In genomic region chr9:27530915-27531762, GRCh38 we compare ENCODE assay signal across 24 cellular contexts. TPM values are rescaled to one million over a fixed set of nuclear protein-coding genes. Genes with fewer than 3 reads are reported as not detected.
DNase-seq lines count a peak whose midpoint lies in the region; ATAC-seq, FAIRE-seq and TF ChIP-seq lines count a peak whose summit lies in the region.
"Had no signal": no experiment of that assay in that cellular context is flagged by ENCODE, and none has a peak within 500 bp of the region (broad histone marks: within the 10 kb centered on the region; RNA-seq: fewer than 3 reads in every experiment).

No MANE protein-coding gene starts in this region.

- intact Hi-C loops in HepG2 (cut with micrococcal nuclease; ENCODE audit: unreplicated experiment): no loop called here
- intact Hi-C loops in dorsolateral prefrontal cortex (cut with DNase I): no loop called here

- CTCF ChIA-PET in HepG2 (lab: Yijun Ruan, JAX; ENCODE audit: low intra/inter-chr PET ratio, low total read pairs): interaction anchor here (4.8 kb wide), 1 partner anchor 198 kb away, joined by 46 read pairs; no protein-coding TSS in a partner anchor

- no TSS peak for BruUV-seq in HepG2 (replicated peaks; lab: Mats Ljungman, UMichigan)

- H3K4me3 ChIP-seq in liver (ENCODE audit: low read depth in 1 of 3, low read length in 3 of 3): no peak overlapping the region
- no peak overlapping the region for H3K4me3 ChIP-seq in HepG2 (replicated peaks in 1 of 3; ENCODE audit: insufficient read depth in 1 of 3, low read depth in 2 of 3, low read length in 3 of 3)
- H3K4me3 ChIP-seq in dorsolateral prefrontal cortex: no peak overlapping the region
- H3K4me3 ChIP-seq: A549, BLaER1, MG63, PC-9, SJCRH30 had no signal

- no peak overlapping the region for H3K27ac Mint-ChIP-seq in nephron progenitor cell
- no peak overlapping the region for H3K27ac Mint-ChIP-seq in activated T-helper 17 cell treated with anti-CD3 and anti-CD28 coated beads, Interleukin-2, amount 50 U/mL, for 72 hours
- H3K27ac Mint-ChIP-seq: H9 had no signal

- no peak for TF ChIP-seq POLR2A in HepG2 (IDR thresholded peaks at IDR 0.05; ENCODE audit: insufficient read depth in 1 of 2, low read depth in 2 of 2, low read length in 2 of 2)

- H2AFZ ChIP-seq in HepG2 (ENCODE audit: low read length): no peak overlapping the region
- H2AFZ ChIP-seq: PC-9 had no signal

- in situ Hi-C loops in HepG2 (cut with HindIII; ENCODE audit: extremely low pct_ligation_motif_present, low pct_unique_long_range_greater_than_20kb): no loop called here

- peaks cover 59% of the 10 kb centered on the region for H3K4me1 Mint-ChIP-seq in nephron progenitor cell
- H3K4me1 Mint-ChIP-seq in activated T-helper 17 cell treated with anti-CD3 and anti-CD28 coated beads, Interleukin-2, amount 50 U/mL, for 72 hours: peaks cover 4% of the 10 kb centered on the region

- TF ChIP-seq RAD21 in liver (IDR thresholded peaks at IDR 0.05) (no peak), HepG2 (CRISPR knock-in tag; IDR thresholded peaks at IDR 0.05) (no peak)

- TF ChIP-seq CTCF in liver (IDR thresholded peaks at IDR 0.05; ENCODE audit: low read depth, low read length, missing input control): no peak
- TF ChIP-seq CTCF in HepG2 (CRISPR knock-in tag; IDR thresholded peaks at IDR 0.05): no peak
- no peak for TF ChIP-seq CTCF in dorsolateral prefrontal cortex (IDR thresholded peaks at IDR 0.05 in 54 of 56, conservative IDR thresholded peaks at IDR 0.05 in 2 of 56; ENCODE audit: low read depth in 1 of 56, partially characterized antibody in 56 of 56)
- no peak for TF ChIP-seq CTCF in nephron progenitor cell (IDR thresholded peaks at IDR 0.05)
- no peak for TF ChIP-seq CTCF in GM10266 (IDR thresholded peaks at IDR 0.05; ENCODE audit: control insufficient read depth, insufficient read depth, low read depth, missing control alignments)

- H3K4me2 ChIP-seq in HepG2 (ENCODE audit: low read depth, low read length): no peak overlapping the region
- H3K4me2 ChIP-seq: BLaER1, PC-9 had no signal

- H3K9me3 Mint-ChIP-seq in nephron progenitor cell: no peaks in the 10 kb centered on the region
- no peaks in the 10 kb centered on the region for H3K9me3 Mint-ChIP-seq in activated T-helper 17 cell treated with anti-CD3 and anti-CD28 coated beads, Interleukin-2, amount 50 U/mL, for 72 hours
- H3K9me3 Mint-ChIP-seq: CD8-positive, alpha-beta memory T cell; H9 had no signal

- ATAC-seq in HepG2: no peak
- ATAC-seq in activated T-helper 17 cell treated with anti-CD3 and anti-CD28 coated beads, Interleukin-2, amount 50 U/mL, for 72 hours (replicated peaks): no peak
- ATAC-seq: A549 had no signal

- TF ChIP-seq EP300 in HepG2 (IDR thresholded peaks at IDR 0.05; ENCODE audit: low read depth in 2 of 2, low read length in 2 of 2) (no peak), HepG2 (CRISPR knock-in tag; IDR thresholded peaks at IDR 0.05; ENCODE audit: borderline replicate concordance) (no peak)

- H3K36me3 ChIP-seq in liver (ENCODE audit: control insufficient read depth in 4 of 4, insufficient read depth in 3 of 4, low read depth in 1 of 4, low read length in 3 of 4) (peaks cover 0 to 2% (median 0%) of the 10 kb centered on the region in 4 donors), HepG2 (replicated peaks in 1 of 2; ENCODE audit: control insufficient read depth in 1 of 2, insufficient read depth in 2 of 2, low read length in 2 of 2) (no peaks in the 10 kb centered on the region)
- H3K36me3 ChIP-seq: MG63, SJCRH30 had no signal

- H3K79me2 ChIP-seq in HepG2 (ENCODE audit: insufficient read depth, low read length): no peaks in the 10 kb centered on the region

- no peaks in the 10 kb centered on the region for H3K27me3 ChIP-seq in liver (ENCODE audit: control insufficient read depth in 4 of 4, insufficient read depth in 4 of 4, low read length in 3 of 4)
- peaks cover 7 to 26% of the 10 kb centered on the region in 2 experiments; a peak in 3 of 5 replicates for H3K27me3 ChIP-seq in HepG2 (ENCODE audit: control insufficient read depth in 1 of 2, insufficient read depth in 2 of 2, low read length in 2 of 2)
- H3K27me3 ChIP-seq in dorsolateral prefrontal cortex: no peaks in the 10 kb centered on the region
- H3K27me3 ChIP-seq: MG63, SJCRH30 had no signal

- H3K9ac ChIP-seq in liver (ENCODE audit: low read depth in 1 of 2, low read length in 2 of 2) (no peak overlapping the region), HepG2 (ENCODE audit: insufficient read depth, low read depth, low read length) (no peak overlapping the region)
- H3K9ac ChIP-seq: BLaER1 had no signal

- peaks cover 21% of the 10 kb centered on the region for H3K36me3 Mint-ChIP-seq in nephron progenitor cell (ENCODE audit: low read depth)
- no peaks in the 10 kb centered on the region for H3K36me3 Mint-ChIP-seq in activated T-helper 17 cell treated with anti-CD3 and anti-CD28 coated beads, Interleukin-2, amount 50 U/mL, for 72 hours (ENCODE audit: low read depth)

- peaks cover 3 to 23% (median 11%) of the 10 kb centered on the region in 4 donors for H3K4me1 ChIP-seq in liver (ENCODE audit: control insufficient read depth in 4 of 4, insufficient read depth in 4 of 4, low read length in 3 of 4)
- H3K4me1 ChIP-seq in HepG2 (ENCODE audit: insufficient read depth, low read length): peaks cover 11% of the 10 kb centered on the region
- H3K4me1 ChIP-seq: SJCRH30 had no signal

- DNase-seq in HepG2 (ENCODE audit: low spot score) (no peak), dorsolateral prefrontal cortex (no peak), nephron progenitor cell (no peak), GM10266 (ENCODE audit: extremely low spot score) (no peak), NCI-H524 treated with DMSO at 0.1 percent for 48 hours (lab: John Stamatoyannopoulos, UW) (no peak), NCI-H2029 treated with DMSO at 0.1 percent for 48 hours (lab: John Stamatoyannopoulos, UW) (no peak)
- DNase-seq: CD8-positive, alpha-beta memory T cell; H9; IMR-90; Karpas-422; MG63; NCI-H1092 treated with DMSO at 0.1 percent for 48 hours; NCI-H146; NCI-H2081; PC-9; SJCRH30 had no signal

- H4K20me1 ChIP-seq in HepG2 (ENCODE audit: insufficient read depth, low read length): no peaks in the 10 kb centered on the region
- H4K20me1 ChIP-seq: BLaER1 had no signal

- POLR2A ChIA-PET in HepG2 (lab: Yijun Ruan, JAX): no interaction called here

- H3K27ac ChIP-seq in liver (ENCODE audit: low read depth in 1 of 2, low read length in 2 of 2) (no peak overlapping the region), HepG2 (ENCODE audit: extremely low read length, insufficient read depth, low read length) (no peak overlapping the region), dorsolateral prefrontal cortex (peak overlapping the region in 39 of 59 donors; percentile 3 to 97 (median 92))
- H3K27ac ChIP-seq: BLaER1, HL-60, PC-9, SJCRH30 had no signal

- no peaks in the 10 kb centered on the region for H3K9me3 ChIP-seq in liver (ENCODE audit: control insufficient read depth in 4 of 4, low read length in 3 of 4)
- H3K9me3 ChIP-seq in HepG2 (ENCODE audit: low read length): no peaks in the 10 kb centered on the region
- H3K9me3 ChIP-seq: A549, BLaER1, MG63, SJCRH30 had no signal

- peaks cover 3% of the 10 kb centered on the region for H3K27me3 Mint-ChIP-seq in nephron progenitor cell (ENCODE audit: low read depth, poor library complexity)
- peaks cover 5% of the 10 kb centered on the region for H3K27me3 Mint-ChIP-seq in activated T-helper 17 cell treated with anti-CD3 and anti-CD28 coated beads, Interleukin-2, amount 50 U/mL, for 72 hours
- H3K27me3 Mint-ChIP-seq: CD8-positive, alpha-beta memory T cell had no signal

- FAIRE-seq in HepG2 (lab: Jason Lieb, UNC): no peak
- FAIRE-seq: A549, D721Med had no signal

- WGBS in liver: 75% methylated on average over 4 of the region's 4 CpGs
- 25% methylated on average over 4 of the region's 4 CpGs for WGBS in HepG2 (ENCODE audit: low lambda C conversion rate)

- peak overlapping the region; percentile 37 for H3K4me3 Mint-ChIP-seq in nephron progenitor cell
- no peak overlapping the region for H3K4me3 Mint-ChIP-seq in activated T-helper 17 cell treated with anti-CD3 and anti-CD28 coated beads, Interleukin-2, amount 50 U/mL, for 72 hours

RNA-seq across cellular contexts. Expression of gene MOB3B, which starts 1.5 kb away (rescaled TPM):
- total RNA-seq in liver (1 to 10 TPM in 1 of 2 donors, under 1 TPM in 1; 0.79 to 1.1 TPM), HepG2 (2016; rRNA removed; fragmentation: Illumina TruSeq; extraction: Trizol) (0.03 and 0.09 TPM in 2 replicates), dorsolateral prefrontal cortex (10 to 100 TPM in 119 of 120 experiments, 1 to 10 TPM in 1; 9.4 to 62.2 (median 21.0) TPM)
- polyA plus RNA-seq in liver (under 1 TPM; 0.36 to 0.72 TPM), HepG2 (2011; rRNA removed) (0.03 TPM in 2 replicates)
- total RNA-seq in HepG2 (2016; cell fraction: cytosol; rRNA removed; fragmentation: Illumina TruSeq; extraction: Trizol; ENCODE audit: low read depth): not detected in 2 replicates
- total RNA-seq in HepG2 (2016; cell fraction: insoluble cytoplasmic fraction; rRNA removed; fragmentation: Illumina TruSeq; extraction: Trizol): 0.06 TPM in 2 replicates
- total RNA-seq in HepG2 (2016; cell fraction: membrane; rRNA removed; fragmentation: Illumina TruSeq; extraction: Trizol): 0.03 and 0.09 TPM in 2 replicates
- total RNA-seq in HepG2 (2016; cell fraction: nucleus; rRNA removed; fragmentation: Illumina TruSeq; extraction: Trizol): not detected in 2 replicates
- 0.01 and 0.03 TPM in 2 replicates for polyA plus RNA-seq in HepG2 (2011; cell fraction: cytosol; rRNA removed)
- 0.03 and 0.07 TPM in 2 replicates for polyA plus RNA-seq in HepG2 (2011; cell fraction: nucleus; rRNA removed)
- 0.04 and 0.09 TPM in 2 replicates for polyA plus RNA-seq in HepG2 (2012)
- polyA plus RNA-seq in HepG2 (2016; cell fraction: cytosol; fragmentation: Illumina TruSeq; extraction: Trizol; ENCODE audit: low read depth): not detected in 2 replicates
- polyA plus RNA-seq in HepG2 (2016; cell fraction: insoluble cytoplasmic fraction; fragmentation: Illumina TruSeq; extraction: Trizol; ENCODE audit: low read depth): 0.07 and 0.10 TPM in 2 replicates
- 0.03 TPM in 1 of 2 replicates, not detected in the other for polyA plus RNA-seq in HepG2 (2016; cell fraction: membrane; fragmentation: Illumina TruSeq; extraction: Trizol; ENCODE audit: low read depth)
- polyA plus RNA-seq in HepG2 (2016; cell fraction: nucleus; fragmentation: Illumina TruSeq; extraction: Trizol; ENCODE audit: insufficient read depth, low read depth): 0.11 TPM in 1 of 2 replicates, not detected in the other
- polyA minus RNA-seq in HepG2 (2011; rRNA and poly(A)+ RNA removed; ENCODE audit: low replicate concordance): 0.02 and 15.4 TPM in 2 replicates
- polyA minus RNA-seq in HepG2 (2011; cell fraction: cytosol; rRNA and poly(A)+ RNA removed): not detected in 2 replicates
- polyA minus RNA-seq in HepG2 (2011; cell fraction: nucleus; rRNA and poly(A)+ RNA removed): 0.12 TPM in 1 of 2 replicates, not detected in the other
- under 1 TPM; 0.17 to 0.24 TPM for total RNA-seq in activated T-helper 17 cell treated with anti-CD3 and anti-CD28 coated beads, Interleukin-2, amount 50 U/mL, for 72 hours

RNA-seq across cellular contexts. Expression of gene IFNK, which starts 7.0 kb away (rescaled TPM):
- total RNA-seq in liver: not detected
- not detected for polyA plus RNA-seq in liver
- not detected in 2 replicates for total RNA-seq in HepG2 (2016; rRNA removed; fragmentation: Illumina TruSeq; extraction: Trizol)
- total RNA-seq in HepG2 (2016; cell fraction: cytosol; rRNA removed; fragmentation: Illumina TruSeq; extraction: Trizol; ENCODE audit: low read depth): not detected in 2 replicates
- total RNA-seq in HepG2 (2016; cell fraction: insoluble cytoplasmic fraction; rRNA removed; fragmentation: Illumina TruSeq; extraction: Trizol): not detected in 2 replicates
- total RNA-seq in HepG2 (2016; cell fraction: membrane; rRNA removed; fragmentation: Illumina TruSeq; extraction: Trizol): not detected in 2 replicates
- not detected in 2 replicates for total RNA-seq in HepG2 (2016; cell fraction: nucleus; rRNA removed; fragmentation: Illumina TruSeq; extraction: Trizol)
- polyA plus RNA-seq in HepG2 (2011; rRNA removed): not detected in 2 replicates
- not detected in 2 replicates for polyA plus RNA-seq in HepG2 (2011; cell fraction: cytosol; rRNA removed)
- polyA plus RNA-seq in HepG2 (2011; cell fraction: nucleus; rRNA removed): not detected in 2 replicates
- polyA plus RNA-seq in HepG2 (2012): not detected in 2 replicates
- not detected in 2 replicates for polyA plus RNA-seq in HepG2 (2016; cell fraction: cytosol; fragmentation: Illumina TruSeq; extraction: Trizol; ENCODE audit: low read depth)
- not detected in 2 replicates for polyA plus RNA-seq in HepG2 (2016; cell fraction: insoluble cytoplasmic fraction; fragmentation: Illumina TruSeq; extraction: Trizol; ENCODE audit: low read depth)
- not detected in 2 replicates for polyA plus RNA-seq in HepG2 (2016; cell fraction: membrane; fragmentation: Illumina TruSeq; extraction: Trizol; ENCODE audit: low read depth)
- polyA plus RNA-seq in HepG2 (2016; cell fraction: nucleus; fragmentation: Illumina TruSeq; extraction: Trizol; ENCODE audit: insufficient read depth, low read depth): not detected in 2 replicates
- polyA minus RNA-seq in HepG2 (2011; rRNA and poly(A)+ RNA removed; ENCODE audit: low replicate concordance): not detected in 2 replicates
- polyA minus RNA-seq in HepG2 (2011; cell fraction: cytosol; rRNA and poly(A)+ RNA removed): not detected in 2 replicates
- polyA minus RNA-seq in HepG2 (2011; cell fraction: nucleus; rRNA and poly(A)+ RNA removed): not detected in 2 replicates
- not detected for total RNA-seq in dorsolateral prefrontal cortex
- total RNA-seq in activated T-helper 17 cell treated with anti-CD3 and anti-CD28 coated beads, Interleukin-2, amount 50 U/mL, for 72 hours: not detected
- total RNA-seq: CD8-positive, alpha-beta memory T cell; H9; HT1080; IMR-90; NCI-H460; PC-9; SJCRH30 had no signal
- polyA plus RNA-seq: A549; CD8-positive, alpha-beta memory T cell; IMR-90 had no signal

RNA-seq across cellular contexts. Expression of gene C9orf72, which starts 42.1 kb away (rescaled TPM):
- total RNA-seq in liver: 10 to 100 TPM in 1 of 2 donors, 1 to 10 TPM in 1; 8.0 to 14.1 TPM
- polyA plus RNA-seq in liver: 1 to 10 TPM; 2.8 to 9.2 TPM
- 3.1 and 4.5 TPM in 2 replicates for total RNA-seq in HepG2 (2016; rRNA removed; fragmentation: Illumina TruSeq; extraction: Trizol)
- total RNA-seq in HepG2 (2016; cell fraction: cytosol; rRNA removed; fragmentation: Illumina TruSeq; extraction: Trizol; ENCODE audit: low read depth): 0.81 and 0.88 TPM in 2 replicates
- total RNA-seq in HepG2 (2016; cell fraction: insoluble cytoplasmic fraction; rRNA removed; fragmentation: Illumina TruSeq; extraction: Trizol): 3.4 and 4.6 TPM in 2 replicates
- total RNA-seq in HepG2 (2016; cell fraction: membrane; rRNA removed; fragmentation: Illumina TruSeq; extraction: Trizol): 1.3 and 1.7 TPM in 2 replicates
- 8.0 and 9.1 TPM in 2 replicates for total RNA-seq in HepG2 (2016; cell fraction: nucleus; rRNA removed; fragmentation: Illumina TruSeq; extraction: Trizol)
- polyA plus RNA-seq in HepG2 (2011; rRNA removed): 5.2 and 5.9 TPM in 2 replicates
- polyA plus RNA-seq in HepG2 (2011; cell fraction: cytosol; rRNA removed): 0.94 and 2.1 TPM in 2 replicates
- polyA plus RNA-seq in HepG2 (2011; cell fraction: nucleus; rRNA removed): 7.7 and 10.3 TPM in 2 replicates
- 6.4 and 10.0 TPM in 2 replicates for polyA plus RNA-seq in HepG2 (2012)
- 0.33 and 0.44 TPM in 2 replicates for polyA plus RNA-seq in HepG2 (2016; cell fraction: cytosol; fragmentation: Illumina TruSeq; extraction: Trizol; ENCODE audit: low read depth)
- polyA plus RNA-seq in HepG2 (2016; cell fraction: insoluble cytoplasmic fraction; fragmentation: Illumina TruSeq; extraction: Trizol; ENCODE audit: low read depth): 2.7 and 2.9 TPM in 2 replicates
- 0.84 and 1.1 TPM in 2 replicates for polyA plus RNA-seq in HepG2 (2016; cell fraction: membrane; fragmentation: Illumina TruSeq; extraction: Trizol; ENCODE audit: low read depth)
- 7.7 and 8.0 TPM in 2 replicates for polyA plus RNA-seq in HepG2 (2016; cell fraction: nucleus; fragmentation: Illumina TruSeq; extraction: Trizol; ENCODE audit: insufficient read depth, low read depth)
- polyA minus RNA-seq in HepG2 (2011; rRNA and poly(A)+ RNA removed; ENCODE audit: low replicate concordance): 4.3 and 5.2 TPM in 2 replicates
- polyA minus RNA-seq in HepG2 (2011; cell fraction: cytosol; rRNA and poly(A)+ RNA removed): 2.4 and 3.7 TPM in 2 replicates
- polyA minus RNA-seq in HepG2 (2011; cell fraction: nucleus; rRNA and poly(A)+ RNA removed): 34.9 and 41.5 TPM in 2 replicates
- total RNA-seq in dorsolateral prefrontal cortex: 10 to 100 TPM; 18.9 to 58.1 (median 42.0) TPM
- total RNA-seq in activated T-helper 17 cell treated with anti-CD3 and anti-CD28 coated beads, Interleukin-2, amount 50 U/mL, for 72 hours: 1 to 10 TPM; 8.9 to 9.7 TPM

Comparison
In these comparisons a context has a peak if more than half of its experiments do, and no peak if none do; other contexts are left out.
1. H3K27ac ChIP-seq: peak in dorsolateral prefrontal cortex (39 of 59); none in liver (0 of 2) and HepG2 (single experiment).
2. RNA of gene MOB3B, which starts 1.5 kb away (total RNA-seq): 9.4 to 62.2 TPM in dorsolateral prefrontal cortex; 0.79 to 1.1 TPM in liver, 0.17 to 0.24 TPM in activated T-helper 17 cell treated with anti-CD3 and anti-CD28 coated beads, Interleukin-2, amount 50 U/mL, for 72 hours and 0.03 to 0.09 TPM in HepG2; every median in the first group is over 4 times any median in the second.